8 cellular contexts compared by ENCODE assay signal in the genomic region with DNA sequence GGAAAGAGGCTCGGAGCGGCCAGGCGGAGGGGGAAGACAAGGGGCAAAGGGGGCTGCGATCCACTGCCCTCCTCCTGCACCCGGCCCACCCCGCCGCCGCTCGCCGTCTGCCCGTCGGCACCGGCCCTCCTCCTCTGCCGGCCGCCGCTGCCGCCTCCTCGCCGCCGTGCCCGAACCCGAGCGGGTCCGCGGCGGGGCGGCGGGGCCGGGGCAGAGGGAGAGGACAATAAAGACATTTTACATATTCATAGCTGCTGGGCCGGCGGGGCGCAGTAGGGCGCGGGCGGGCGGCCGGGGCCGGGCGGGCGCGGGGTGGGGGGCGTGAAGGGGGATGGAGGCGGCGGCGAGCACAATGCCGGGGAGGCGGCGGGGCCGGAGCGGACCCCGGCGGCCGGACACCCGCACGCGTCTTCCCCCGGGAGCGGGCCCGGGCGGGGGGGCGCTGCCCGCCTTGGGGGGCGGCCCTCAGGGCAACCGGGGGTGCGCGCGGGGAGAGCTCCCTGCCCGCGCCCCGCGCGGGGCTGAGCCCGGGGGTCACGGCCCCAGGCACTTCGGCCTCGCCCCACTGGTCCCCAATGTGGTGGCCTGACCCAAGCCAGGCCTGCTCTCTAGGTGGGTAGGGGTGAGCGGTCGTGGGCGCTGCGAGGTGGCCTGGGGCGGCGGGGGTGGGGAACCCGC. TPM values are rescaled to one million over a fixed set of nuclear protein-coding genes. Genes with fewer than 3 reads are reported as not detected.
DNase-seq lines count a peak whose midpoint lies in the region; ATAC-seq, FAIRE-seq and TF ChIP-seq lines count a peak whose summit lies in the region.

No MANE protein-coding gene starts in this region.

- H4K20me1 ChIP-seq in Karpas-422 (ENCODE audit: insufficient read depth, low read depth, low read length) = no peaks in the 10 kb centered on the region; the same call in 1 of the 2 replicates

- no peaks in the 10 kb centered on the region for H3K9me2 ChIP-seq in Karpas-422 (replicated peaks; ENCODE audit: insufficient read depth, low read length)

- no peak for FAIRE-seq in small intestine (lab: Jason Lieb, UNC)
- no peak for FAIRE-seq in D721Med (lab: Jason Lieb, UNC)

- WGBS in adrenal gland, 4 donors = 0 to 1% (median 0%) methylated on average over 8 to 81 of the region's 83 CpGs
- 1 to 2% (median 2%) methylated on average over 20 to 83 of the region's 83 CpGs for WGBS in small intestine, 3 donors

- POLR2A ChIA-PET in GM10248 (lab: Yijun Ruan, JAX) = no interaction called here

- no peaks in the 10 kb centered on the region for H3K27me3 ChIP-seq in Karpas-422 (ENCODE audit: low read length)
- H3K27me3 ChIP-seq in adrenal gland = no peaks in the 10 kb centered on the region
- no peaks in the 10 kb centered on the region for H3K27me3 ChIP-seq in iPS-15b (ENCODE audit: control insufficient read depth, insufficient read depth, low read length)
- no peaks in the 10 kb centered on the region for H3K27me3 ChIP-seq in small intestine (ENCODE audit: control insufficient read depth in 2 of 2, insufficient read depth in 2 of 2, low read length in 2 of 2)

- intact Hi-C loops in adrenal gland (cut with DNase I) = no loop called here

- H3K9ac ChIP-seq in Karpas-422 (ENCODE audit: low read length) (peak overlapping the region; percentile 92), iPS-15b (ENCODE audit: low read depth, low read length) (peak overlapping the region; percentile 80)

- H3K4me1 ChIP-seq in Karpas-422 (ENCODE audit: low read length) = peaks cover 52% of the 10 kb centered on the region
- H3K4me1 ChIP-seq in adrenal gland (replicated peaks in 1 of 2) = peaks cover 14 to 45% of the 10 kb centered on the region in 2 donors
- H3K4me1 ChIP-seq in iPS-15b (ENCODE audit: control insufficient read depth, insufficient read depth, low read length) = peaks cover 22% of the 10 kb centered on the region
- peaks cover 0 to 2% of the 10 kb centered on the region in 2 donors for H3K4me1 ChIP-seq in small intestine (ENCODE audit: control insufficient read depth in 2 of 2, insufficient read depth in 1 of 2, low read depth in 1 of 2, low read length in 1 of 2)

- CTCF ChIA-PET in GM10248 (lab: Yijun Ruan, JAX) = interaction anchor here (0.9 to 3.7 kb wide), 18 partner anchors 19 to 861 kb away, joined by 3 to 14 read pairs (median 4); a partner anchor contains a TSS

- H2AFZ ChIP-seq in Karpas-422 (ENCODE audit: low read length) = no peak overlapping the region

- H3K79me2 ChIP-seq in Karpas-422 (ENCODE audit: low read length) = peaks cover 38% of the 10 kb centered on the region

- H3K27ac ChIP-seq in Karpas-422 (ENCODE audit: low read length) = peak overlapping the region; percentile 92
- peak overlapping the region; percentile 91 to 97 (median 96) for H3K27ac ChIP-seq in adrenal gland
- peak overlapping the region; percentile 98 to 99 for H3K27ac ChIP-seq in small intestine (ENCODE audit: low read depth in 1 of 2, low read length in 1 of 2)

- H3K4me3 ChIP-seq in Karpas-422 (ENCODE audit: low read length) = peak overlapping the region; percentile 78
- H3K4me3 ChIP-seq in adrenal gland = peak overlapping the region; percentile 40 to 93 (median 73)
- peak overlapping the region; percentile 53 for H3K4me3 ChIP-seq in iPS-15b (ENCODE audit: low read depth, low read length)
- H3K4me3 ChIP-seq in small intestine (ENCODE audit: low read depth in 1 of 2, low read length in 2 of 2) = peak overlapping the region; percentile 98

- H3K4me2 ChIP-seq in Karpas-422 (ENCODE audit: low read depth, low read length, poor library complexity, severe bottlenecking) = peak overlapping the region; percentile 86

- DNase-seq in GM10248 (ENCODE audit: extremely low spot score) = peak; percentile 18
- no peak for DNase-seq in Karpas-422
- peak in 1 of 7 donors; percentile 26 for DNase-seq in adrenal gland
- DNase-seq in small intestine = no peak
- DNase-seq in NK-92 (lab: John Stamatoyannopoulos, UW; ENCODE audit: unreplicated experiment) = no peak
- DNase-seq in D721Med (ENCODE audit: insufficient read length, low spot score) = no peak

- TF ChIP-seq CTCF in GM10248 (IDR thresholded peaks at IDR 0.05; ENCODE audit: control extremely low read depth, extremely low read depth, low read depth, missing control alignments) (no peak), adrenal gland (IDR thresholded peaks at IDR 0.05) (no peak), D721Med (IDR thresholded peaks at IDR 0.05; ENCODE audit: insufficient read depth, missing control alignments) (no peak)

- no peak for TF ChIP-seq POLR2A in adrenal gland (IDR thresholded peaks at IDR 0.05)

- H3K9me3 ChIP-seq in Karpas-422 (ENCODE audit: low read length) (no peaks in the 10 kb centered on the region), adrenal gland (replicated peaks in 1 of 3) (no peaks in the 10 kb centered on the region), iPS-15b (ENCODE audit: control insufficient read depth, insufficient read depth, low read length) (no peaks in the 10 kb centered on the region), small intestine (ENCODE audit: control insufficient read depth, low read depth) (no peaks in the 10 kb centered on the region)

- H3K36me3 ChIP-seq in Karpas-422 (ENCODE audit: insufficient read depth, low read length) (no peaks in the 10 kb centered on the region), adrenal gland (replicated peaks in 1 of 2) (no peaks in the 10 kb centered on the region), iPS-15b (ENCODE audit: control insufficient read depth, insufficient read depth, low read length) (no peaks in the 10 kb centered on the region), small intestine (ENCODE audit: control insufficient read depth in 2 of 2, insufficient read depth in 2 of 2, low read length in 2 of 2) (no peaks in the 10 kb centered on the region)

- ATAC-seq in GM21576 (IDR thresholded peaks at IDR 0.05; ENCODE audit: unreplicated experiment) = peak; percentile 2

RNA-seq across cellular contexts. Expression of a gene that starts 0.6 kb away (rescaled TPM):
- 17.2 and 43.2 TPM in 2 replicates for total RNA-seq in Karpas-422 (2014; rRNA removed; shearing (Covaris generic); ENCODE audit: low replicate concordance)
- 10 to 100 TPM in 7 of 8 donors, 1 to 10 TPM in 1; 6.9 to 52.5 (median 15.0) TPM for total RNA-seq in adrenal gland
- polyA plus RNA-seq in adrenal gland (1 to 10 TPM; 3.2 to 4.9 (median 3.7) TPM), small intestine (1 to 10 TPM in 2 of 3 donors, under 1 TPM in 1; 0.81 to 3.3 (median 1.3) TPM)
